Comparison of ENCODE assay signal across 8 cellular contexts in the genomic region with DNA sequence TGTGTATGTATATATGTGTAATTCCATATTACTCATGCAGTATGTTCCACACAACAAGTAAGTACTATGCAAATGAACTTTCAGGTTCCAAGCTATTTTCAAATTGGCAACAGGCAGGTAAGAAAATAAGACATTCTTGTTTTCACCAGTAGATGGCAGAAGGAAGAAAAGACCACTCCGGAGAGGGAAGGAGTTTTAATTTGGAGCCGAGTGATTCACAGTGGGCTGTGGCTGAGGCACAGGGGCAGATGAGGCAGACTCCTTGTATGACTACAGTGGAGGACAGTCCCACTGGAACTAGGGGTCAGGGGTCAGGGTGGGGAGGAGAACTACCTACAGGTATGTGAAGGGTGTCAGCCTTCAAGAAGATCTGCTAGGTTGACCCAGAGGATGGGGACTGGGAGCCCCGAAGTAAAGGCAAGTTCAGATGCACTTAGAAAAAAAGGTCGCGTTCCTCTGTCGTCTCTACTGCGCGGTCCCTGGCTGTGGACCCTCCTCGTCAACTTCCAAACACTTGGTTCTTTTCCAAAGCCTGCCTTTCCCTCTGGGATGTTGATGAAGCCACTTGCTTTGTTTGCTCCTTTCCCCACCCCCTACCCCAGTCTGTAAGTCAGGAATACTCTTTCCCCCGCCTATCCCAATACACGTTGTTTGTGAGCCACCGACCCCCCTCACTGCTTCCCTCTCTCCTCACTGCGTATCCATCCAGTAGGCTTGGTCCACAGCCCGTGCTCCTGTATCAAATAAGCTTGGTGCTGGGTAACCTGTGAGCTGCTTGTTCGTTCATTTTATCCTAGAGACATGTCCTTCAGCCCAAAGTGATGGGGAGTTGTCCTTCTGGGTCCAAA. TPM values are rescaled to one million over a fixed set of nuclear protein-coding genes. Genes with fewer than 3 reads are reported as not detected.
DNase-seq lines count a peak whose midpoint lies in the region; ATAC-seq, FAIRE-seq and TF ChIP-seq lines count a peak whose summit lies in the region.

No MANE protein-coding gene starts in this region.

- intact Hi-C loops in endothelial cell of umbilical vein (cut with micrococcal nuclease) = loop anchor here (1.0 to 5.0 kb wide), 9 partner anchors 29 to 395 kb away; partner anchors contain the start of gene GPRC5A

- H4K20me1 ChIP-seq in endothelial cell of umbilical vein (replicated peaks; ENCODE audit: control insufficient read depth, extremely low read depth, insufficient read depth, low read length) = no peaks in the 10 kb centered on the region

- H3K4me2 ChIP-seq in endothelial cell of umbilical vein (ENCODE audit: insufficient read depth, low read length) = no peak overlapping the region

- no peaks in the 10 kb centered on the region for H3K9me3 Mint-ChIP-seq in stimulated activated naive CD8-positive, alpha-beta T cell treated with anti-CD3 and anti-CD28 coated beads, Interleukin-15, amount 100 ng/mL, for 72 hours

- dilution Hi-C loops in endothelial cell of umbilical vein (cut with MboI; ENCODE audit: extremely low pct_ligation_motif_present, low sequenced_read_pairs) = loop anchor here (10.0 kb wide), 1 partner anchor 148 kb away; no protein-coding TSS in a partner anchor

- H3K79me2 ChIP-seq in endothelial cell of umbilical vein (ENCODE audit: control insufficient read depth, insufficient read depth, low read length) = no peaks in the 10 kb centered on the region

- TF ChIP-seq CTCF in D721Med (IDR thresholded peaks at IDR 0.05; ENCODE audit: insufficient read depth, missing control alignments) (peak; percentile 56), endothelial cell of umbilical vein (IDR thresholded peaks at IDR 0.05; ENCODE audit: extremely low read depth in 1 of 2, insufficient read depth in 1 of 2, low read depth in 1 of 2, low read length in 2 of 2) (peak; percentile 46 to 51)

- CTCF ChIA-PET in endothelial cell of umbilical vein (lab: Charles Lee) = interaction anchor here (0.6 to 5.3 kb wide), 50 partner anchors 8 to 698 kb away, joined by 3 to 106 read pairs (median 6); partner anchors contain the start of genes DDX47 and GPRC5A

- POLR2A ChIA-PET in endothelial cell of umbilical vein (lab: Charles Lee) = interaction anchor here (0.5 to 2.7 kb wide), 5 partner anchors 18 to 1594 kb away, joined by 3 to 21 read pairs (median 3); partner anchors contain the start of gene GPRC5A

- peak; percentile 96 for ATAC-seq in stimulated activated naive CD8-positive, alpha-beta T cell treated with anti-CD3 and anti-CD28 coated beads, Interleukin-15, amount 100 ng/mL, for 72 hours
- ATAC-seq in HG03175 (IDR thresholded peaks at IDR 0.05; ENCODE audit: unreplicated experiment) = no peak

- H3K4me1 ChIP-seq in endothelial cell of umbilical vein (ENCODE audit: control insufficient read depth, extremely low read depth, insufficient read depth, low read length) = peaks cover 55% of the 10 kb centered on the region
- H3K4me1 ChIP-seq in mucosa of stomach (ENCODE audit: control insufficient read depth, insufficient read depth, low read length) = peaks cover 43% of the 10 kb centered on the region

- TSS peak; percentile 12 for BruUV-seq in endothelial cell of umbilical vein (replicated peaks; lab: Mats Ljungman, UMichigan)

- peaks cover 35% of the 10 kb centered on the region for H3K4me1 Mint-ChIP-seq in stimulated activated naive CD8-positive, alpha-beta T cell treated with anti-CD3 and anti-CD28 coated beads, Interleukin-15, amount 100 ng/mL, for 72 hours

- H3K36me3 ChIP-seq in endothelial cell of umbilical vein (ENCODE audit: control insufficient read depth in 2 of 2, extremely low read depth in 1 of 2, insufficient read depth in 2 of 2, low read length in 2 of 2) = peaks cover 4 to 8% of the 10 kb centered on the region in 2 experiments
- H3K36me3 ChIP-seq in mucosa of stomach (ENCODE audit: control insufficient read depth, insufficient read depth, low read length) = no peaks in the 10 kb centered on the region

- DNase-seq in D721Med (ENCODE audit: insufficient read length, low spot score) = peak; percentile 39
- DNase-seq in H4 (ENCODE audit: low spot score) = peak; percentile 78
- peak; percentile 39 for DNase-seq in NCI-H2196 (lab: John Stamatoyannopoulos, UW; ENCODE audit: unreplicated experiment)
- peak; percentile 18 to 47 for DNase-seq in activated CD4-positive, alpha-beta T cell treated with anti-CD3 and anti-CD28 coated beads, Interleukin-2, amount 50 U/mL, for 24 hours (ENCODE audit: low read depth in 1 of 2, low spot score in 1 of 2)
- DNase-seq in endothelial cell of umbilical vein (ENCODE audit: low read depth, low spot score) = peak; percentile 86
- peak; percentile 30 to 53 for DNase-seq in stimulated activated naive CD8-positive, alpha-beta T cell treated with anti-CD3 and anti-CD28 coated beads, Interleukin-15, amount 100 ng/mL, for 72 hours

- FAIRE-seq in D721Med (lab: Jason Lieb, UNC) = no peak
- no peak for FAIRE-seq in endothelial cell of umbilical vein (lab: Jason Lieb, UNC)

- H3K4me3 Mint-ChIP-seq in stimulated activated naive CD8-positive, alpha-beta T cell treated with anti-CD3 and anti-CD28 coated beads, Interleukin-15, amount 100 ng/mL, for 72 hours = no peak overlapping the region

- H3K9me1 ChIP-seq in endothelial cell of umbilical vein (replicated peaks; ENCODE audit: control insufficient read depth, extremely low read depth, insufficient read depth, low read length) = no peaks in the 10 kb centered on the region

- TF ChIP-seq POLR2A in endothelial cell of umbilical vein (IDR thresholded peaks at IDR 0.05; ENCODE audit: low read depth, low read length) = no peak

- H3K9me3 ChIP-seq in endothelial cell of umbilical vein (replicated peaks; ENCODE audit: control insufficient read depth, insufficient read depth, low read length) = no peaks in the 10 kb centered on the region
- no peaks in the 10 kb centered on the region for H3K9me3 ChIP-seq in mucosa of stomach (ENCODE audit: control insufficient read depth, low read length)

- H3K27ac Mint-ChIP-seq in stimulated activated naive CD8-positive, alpha-beta T cell treated with anti-CD3 and anti-CD28 coated beads, Interleukin-15, amount 100 ng/mL, for 72 hours = no peak overlapping the region

- no peak overlapping the region for H2AFZ ChIP-seq in endothelial cell of umbilical vein (ENCODE audit: low read depth, low read length)

- H3K27ac ChIP-seq in endothelial cell of umbilical vein (ENCODE audit: insufficient read depth, low read depth, low read length) = peak overlapping the region; percentile 91

- H3K27me3 Mint-ChIP-seq in stimulated activated naive CD8-positive, alpha-beta T cell treated with anti-CD3 and anti-CD28 coated beads, Interleukin-15, amount 100 ng/mL, for 72 hours = no peaks in the 10 kb centered on the region

- H3K27me3 ChIP-seq in endothelial cell of umbilical vein (ENCODE audit: control insufficient read depth in 2 of 2, insufficient read depth in 2 of 2, low read length in 2 of 2) = no peaks in the 10 kb centered on the region
- no peaks in the 10 kb centered on the region for H3K27me3 ChIP-seq in mucosa of stomach (ENCODE audit: control insufficient read depth, insufficient read depth, low read length)

- H3K9ac ChIP-seq in endothelial cell of umbilical vein (replicated peaks; ENCODE audit: extremely low read depth, insufficient read depth, low read length) (peak overlapping the region; percentile 42), mucosa of stomach (ENCODE audit: low read length) (peak overlapping the region; percentile 50)

- H3K4me3 ChIP-seq in endothelial cell of umbilical vein (replicated peaks in 1 of 3; ENCODE audit: insufficient read depth in 1 of 3, low read depth in 1 of 3, low read length in 3 of 3) (no peak overlapping the region), mucosa of stomach (ENCODE audit: low read length) (no peak overlapping the region)

TF ChIP-seq in endothelial cell of umbilical vein, 7 proteins besides CTCF, POLR2A, EP300 and RAD21:
- TF ChIP-seq MYC (IDR thresholded peaks at IDR 0.05; ENCODE audit: low read depth, low read length) (no peak), FOS (IDR thresholded peaks at IDR 0.05; ENCODE audit: borderline replicate concordance, insufficient read depth, low read length) (peak; percentile 49)

RNA-seq across cellular contexts. Expression of gene DDX47, which starts 24.1 kb away (rescaled TPM):
- 194 and 203 TPM in 2 replicates for total RNA-seq in H4 (2014; rRNA removed; shearing (Covaris generic))
- 74.6 and 75.2 TPM in 2 replicates for total RNA-seq in endothelial cell of umbilical vein
- 52.5 and 73.4 TPM in 2 replicates for polyA plus RNA-seq in endothelial cell of umbilical vein
- polyA plus RNA-seq in endothelial cell of umbilical vein (2011; cell fraction: cytosol; rRNA removed) = 71.1 and 74.7 TPM in 2 replicates
- 190 and 261 TPM in 2 replicates for polyA plus RNA-seq in endothelial cell of umbilical vein (2011; cell fraction: nucleus; rRNA removed)
- polyA plus RNA-seq in endothelial cell of umbilical vein (2012) = 71.0 and 96.4 TPM in 2 replicates
- polyA minus RNA-seq in endothelial cell of umbilical vein = 51.8 and 75.8 TPM in 2 replicates
- 33.4 TPM for polyA minus RNA-seq in endothelial cell of umbilical vein (2011; cell fraction: cytosol; rRNA and poly(A)+ RNA removed)
- polyA minus RNA-seq in endothelial cell of umbilical vein (2011; cell fraction: nucleus; rRNA and poly(A)+ RNA removed) = 80.8 and 105 TPM in 2 replicates

RNA-seq across cellular contexts. Expression of gene APOLD1, which starts 51.8 kb away (rescaled TPM):
- 2.7 and 3.1 TPM in 2 replicates for total RNA-seq in H4 (2014; rRNA removed; shearing (Covaris generic))
- total RNA-seq in endothelial cell of umbilical vein = 5.3 and 6.0 TPM in 2 replicates
- polyA plus RNA-seq in endothelial cell of umbilical vein = 3.3 and 3.7 TPM in 2 replicates
- 3.6 and 4.2 TPM in 2 replicates for polyA plus RNA-seq in endothelial cell of umbilical vein (2011; cell fraction: cytosol; rRNA removed)
- polyA plus RNA-seq in endothelial cell of umbilical vein (2011; cell fraction: nucleus; rRNA removed) = 8.6 and 9.6 TPM in 2 replicates
- 4.7 and 6.3 TPM in 2 replicates for polyA plus RNA-seq in endothelial cell of umbilical vein (2012)
- 5.0 and 5.7 TPM in 2 replicates for polyA minus RNA-seq in endothelial cell of umbilical vein
- polyA minus RNA-seq in endothelial cell of umbilical vein (2011; cell fraction: cytosol; rRNA and poly(A)+ RNA removed) = 0.72 TPM
- polyA minus RNA-seq in endothelial cell of umbilical vein (2011; cell fraction: nucleus; rRNA and poly(A)+ RNA removed) = 14.3 and 15.0 TPM in 2 replicates

RNA-seq across cellular contexts. Expression of gene GPRC5A, which starts 54.1 kb away (rescaled TPM):
- 10.1 and 10.9 TPM in 2 replicates for total RNA-seq in H4 (2014; rRNA removed; shearing (Covaris generic))
- 17.6 and 22.7 TPM in 2 replicates for total RNA-seq in endothelial cell of umbilical vein
- 82.9 and 86.4 TPM in 2 replicates for polyA plus RNA-seq in endothelial cell of umbilical vein
- 51.2 and 52.4 TPM in 2 replicates for polyA plus RNA-seq in endothelial cell of umbilical vein (2011; cell fraction: cytosol; rRNA removed)
- 49.8 and 59.1 TPM in 2 replicates for polyA plus RNA-seq in endothelial cell of umbilical vein (2011; cell fraction: nucleus; rRNA removed)
- 59.9 and 61.4 TPM in 2 replicates for polyA plus RNA-seq in endothelial cell of umbilical vein (2012)
- polyA minus RNA-seq in endothelial cell of umbilical vein = 231 and 240 TPM in 2 replicates
- 189 TPM for polyA minus RNA-seq in endothelial cell of umbilical vein (2011; cell fraction: cytosol; rRNA and poly(A)+ RNA removed)
- 53.6 and 78.0 TPM in 2 replicates for polyA minus RNA-seq in endothelial cell of umbilical vein (2011; cell fraction: nucleus; rRNA and poly(A)+ RNA removed)

Comparison
In these comparisons a context has a peak if more than half of its experiments do, and no peak if none do; other contexts are left out.
1. DNase-seq: peak in every context shown above with its lines; median percentile 86 in endothelial cell of umbilical vein; 78 in H4; 42 in stimulated activated naive CD8-positive, alpha-beta T cell treated with anti-CD3 and anti-CD28 coated beads, Interleukin-15, amount 100 ng/mL, for 72 hours; 39 in D721Med; 39 in NCI-H2196; 32 in activated CD4-positive, alpha-beta T cell treated with anti-CD3 and anti-CD28 coated beads, Interleukin-2, amount 50 U/mL, for 24 hours.